1 cellular context compared by ENCODE assay signal in the genomic region with DNA sequence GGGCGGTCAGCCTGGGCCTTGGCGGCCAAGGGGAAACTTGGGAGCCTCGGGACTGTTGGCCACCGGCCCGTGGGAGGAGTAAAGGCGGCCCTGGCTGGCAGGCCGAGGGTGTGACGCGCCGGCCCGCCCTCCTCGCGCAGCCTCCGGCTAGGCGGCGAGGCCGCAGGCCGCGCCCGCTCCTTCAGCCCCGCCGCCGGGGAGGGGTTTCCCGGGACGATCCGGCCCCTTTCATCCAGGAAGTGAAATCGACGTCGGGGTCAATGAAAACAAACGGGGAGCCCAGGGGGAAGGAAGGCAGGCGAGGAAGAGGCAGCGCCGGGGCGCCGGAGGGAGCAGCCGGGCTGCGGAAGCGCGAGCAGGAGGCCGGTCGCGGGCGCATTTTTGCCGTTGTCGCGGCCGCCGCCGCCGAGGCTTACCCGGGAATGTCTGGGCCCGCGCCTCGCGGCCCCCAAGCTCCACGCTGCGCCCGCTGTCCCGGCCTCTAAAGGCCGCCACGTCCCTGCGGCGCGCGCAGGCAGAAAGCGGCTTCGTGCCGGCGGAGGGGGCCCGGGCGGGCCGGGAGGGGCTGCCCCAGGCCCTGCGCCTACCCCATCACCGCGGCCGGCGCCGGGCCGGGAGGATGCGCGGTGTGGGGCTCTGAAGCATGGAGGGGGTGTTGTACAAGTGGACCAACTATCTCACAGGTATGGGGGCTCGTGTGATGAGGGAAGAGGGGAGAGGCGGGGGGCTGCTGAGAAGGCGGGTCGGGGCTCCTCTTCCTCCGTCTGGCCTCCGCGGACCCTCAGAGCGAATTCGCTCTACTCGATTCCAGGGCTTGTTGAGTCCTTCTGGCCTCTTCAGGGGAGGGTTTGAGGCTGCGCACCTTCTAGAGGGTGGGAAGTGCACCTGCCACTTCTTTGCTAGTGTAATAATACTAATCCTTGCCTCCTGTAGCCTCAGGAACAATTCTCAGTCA.
A peak's percentile ranks its signal among the peaks of the same experiment; 100 is the strongest.
TF ChIP-seq lines count a peak whose summit lies in the region.

A gene (plus strand): TSS at position 231 of the 955 bp plus-strand sequence. CDS start 413 bp downstream, at position 644.

TF ChIP-seq in HepG2, 621 proteins besides CTCF, POLR2A, EP300 and RAD21 (continued from another document and continues in another):
- TF ChIP-seq, protein P1, sequence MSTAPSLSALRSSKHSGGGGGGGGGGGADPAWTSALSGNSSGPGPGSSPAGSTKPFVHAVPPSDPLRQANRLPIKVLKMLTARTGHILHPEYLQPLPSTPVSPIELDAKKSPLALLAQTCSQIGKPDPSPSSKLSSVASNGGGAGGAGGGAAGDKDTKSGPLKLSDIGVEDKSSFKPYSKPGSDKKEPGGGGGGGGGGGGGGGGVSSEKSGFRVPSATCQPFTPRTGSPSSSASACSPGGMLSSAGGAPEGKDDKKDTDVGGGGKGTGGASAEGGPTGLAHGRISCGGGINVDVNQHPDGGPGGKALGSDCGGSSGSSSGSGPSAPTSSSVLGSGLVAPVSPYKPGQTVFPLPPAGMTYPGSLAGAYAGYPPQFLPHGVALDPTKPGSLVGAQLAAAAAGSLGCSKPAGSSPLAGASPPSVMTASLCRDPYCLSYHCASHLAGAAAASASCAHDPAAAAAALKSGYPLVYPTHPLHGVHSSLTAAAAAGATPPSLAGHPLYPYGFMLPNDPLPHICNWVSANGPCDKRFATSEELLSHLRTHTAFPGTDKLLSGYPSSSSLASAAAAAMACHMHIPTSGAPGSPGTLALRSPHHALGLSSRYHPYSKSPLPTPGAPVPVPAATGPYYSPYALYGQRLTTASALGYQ (CRISPR knock-in tag; IDR thresholded peaks at IDR 0.05) = peak; percentile 62; the same call in 1 of the 2 replicates
- TF ChIP-seq STAT5B (CRISPR knock-in tag; IDR thresholded peaks at IDR 0.05) = no peak
- no peak for TF ChIP-seq ZNF660 (CRISPR knock-in tag; IDR thresholded peaks at IDR 0.05; ENCODE audit: borderline replicate concordance, low read depth)
- TF ChIP-seq HMGA1 (CRISPR knock-in tag; conservative IDR thresholded peaks at IDR 0.05) = no peak
- peak; percentile 46; the same call in 1 of the 2 replicates for TF ChIP-seq ZNF543 (CRISPR knock-in tag; IDR thresholded peaks at IDR 0.05)
- TF ChIP-seq KLF16 (CRISPR knock-in tag; IDR thresholded peaks at IDR 0.05) = peak in 1 of 2 experiments; percentile 77; a peak in 2 of 4 replicates
- TF ChIP-seq NFIB (CRISPR knock-in tag; IDR thresholded peaks at IDR 0.05; ENCODE audit: borderline replicate concordance) = no peak
- no peak for TF ChIP-seq PAF1 (CRISPR knock-in tag; IDR thresholded peaks at IDR 0.05)
- TF ChIP-seq, protein P2, sequence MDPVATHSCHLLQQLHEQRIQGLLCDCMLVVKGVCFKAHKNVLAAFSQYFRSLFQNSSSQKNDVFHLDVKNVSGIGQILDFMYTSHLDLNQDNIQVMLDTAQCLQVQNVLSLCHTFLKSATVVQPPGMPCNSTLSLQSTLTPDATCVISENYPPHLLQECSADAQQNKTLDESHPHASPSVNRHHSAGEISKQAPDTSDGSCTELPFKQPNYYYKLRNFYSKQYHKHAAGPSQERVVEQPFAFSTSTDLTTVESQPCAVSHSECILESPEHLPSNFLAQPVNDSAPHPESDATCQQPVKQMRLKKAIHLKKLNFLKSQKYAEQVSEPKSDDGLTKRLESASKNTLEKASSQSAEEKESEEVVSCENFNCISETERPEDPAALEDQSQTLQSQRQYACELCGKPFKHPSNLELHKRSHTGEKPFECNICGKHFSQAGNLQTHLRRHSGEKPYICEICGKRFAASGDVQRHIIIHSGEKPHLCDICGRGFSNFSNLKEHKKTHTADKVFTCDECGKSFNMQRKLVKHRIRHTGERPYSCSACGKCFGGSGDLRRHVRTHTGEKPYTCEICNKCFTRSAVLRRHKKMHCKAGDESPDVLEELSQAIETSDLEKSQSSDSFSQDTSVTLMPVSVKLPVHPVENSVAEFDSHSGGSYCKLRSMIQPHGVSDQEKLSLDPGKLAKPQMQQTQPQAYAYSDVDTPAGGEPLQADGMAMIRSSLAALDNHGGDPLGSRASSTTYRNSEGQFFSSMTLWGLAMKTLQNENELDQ (CRISPR knock-in tag; IDR thresholded peaks at IDR 0.05; ENCODE audit: borderline replicate concordance) = no peak
- no peak for TF ChIP-seq FOXK2 (IDR thresholded peaks at IDR 0.05)
- peak; percentile 66 for TF ChIP-seq ELF3 (CRISPR knock-in tag; IDR thresholded peaks at IDR 0.05)
- TF ChIP-seq, protein P3, sequence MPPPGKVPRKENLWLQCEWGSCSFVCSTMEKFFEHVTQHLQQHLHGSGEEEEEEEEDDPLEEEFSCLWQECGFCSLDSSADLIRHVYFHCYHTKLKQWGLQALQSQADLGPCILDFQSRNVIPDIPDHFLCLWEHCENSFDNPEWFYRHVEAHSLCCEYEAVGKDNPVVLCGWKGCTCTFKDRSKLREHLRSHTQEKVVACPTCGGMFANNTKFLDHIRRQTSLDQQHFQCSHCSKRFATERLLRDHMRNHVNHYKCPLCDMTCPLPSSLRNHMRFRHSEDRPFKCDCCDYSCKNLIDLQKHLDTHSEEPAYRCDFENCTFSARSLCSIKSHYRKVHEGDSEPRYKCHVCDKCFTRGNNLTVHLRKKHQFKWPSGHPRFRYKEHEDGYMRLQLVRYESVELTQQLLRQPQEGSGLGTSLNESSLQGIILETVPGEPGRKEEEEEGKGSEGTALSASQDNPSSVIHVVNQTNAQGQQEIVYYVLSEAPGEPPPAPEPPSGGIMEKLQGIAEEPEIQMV (CRISPR knock-in tag; IDR thresholded peaks at IDR 0.05; ENCODE audit: low read depth) = 0 out of 2 replicates have a peak, but pooled peaks have one; percentile 51
- TF ChIP-seq, protein P4, sequence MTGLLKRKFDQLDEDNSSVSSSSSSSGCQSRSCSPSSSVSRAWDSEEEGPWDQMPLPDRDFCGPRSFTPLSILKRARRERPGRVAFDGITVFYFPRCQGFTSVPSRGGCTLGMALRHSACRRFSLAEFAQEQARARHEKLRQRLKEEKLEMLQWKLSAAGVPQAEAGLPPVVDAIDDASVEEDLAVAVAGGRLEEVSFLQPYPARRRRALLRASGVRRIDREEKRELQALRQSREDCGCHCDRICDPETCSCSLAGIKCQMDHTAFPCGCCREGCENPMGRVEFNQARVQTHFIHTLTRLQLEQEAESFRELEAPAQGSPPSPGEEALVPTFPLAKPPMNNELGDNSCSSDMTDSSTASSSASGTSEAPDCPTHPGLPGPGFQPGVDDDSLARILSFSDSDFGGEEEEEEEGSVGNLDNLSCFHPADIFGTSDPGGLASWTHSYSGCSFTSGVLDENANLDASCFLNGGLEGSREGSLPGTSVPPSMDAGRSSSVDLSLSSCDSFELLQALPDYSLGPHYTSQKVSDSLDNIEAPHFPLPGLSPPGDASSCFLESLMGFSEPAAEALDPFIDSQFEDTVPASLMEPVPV (CRISPR knock-in tag; IDR thresholded peaks at IDR 0.05) = 0 out of 2 replicates have a peak, but pooled peaks have one; percentile 38
- no peak for TF ChIP-seq CHD4 (IDR thresholded peaks at IDR 0.05; ENCODE audit: borderline replicate concordance, low read length)
- TF ChIP-seq, protein P5, sequence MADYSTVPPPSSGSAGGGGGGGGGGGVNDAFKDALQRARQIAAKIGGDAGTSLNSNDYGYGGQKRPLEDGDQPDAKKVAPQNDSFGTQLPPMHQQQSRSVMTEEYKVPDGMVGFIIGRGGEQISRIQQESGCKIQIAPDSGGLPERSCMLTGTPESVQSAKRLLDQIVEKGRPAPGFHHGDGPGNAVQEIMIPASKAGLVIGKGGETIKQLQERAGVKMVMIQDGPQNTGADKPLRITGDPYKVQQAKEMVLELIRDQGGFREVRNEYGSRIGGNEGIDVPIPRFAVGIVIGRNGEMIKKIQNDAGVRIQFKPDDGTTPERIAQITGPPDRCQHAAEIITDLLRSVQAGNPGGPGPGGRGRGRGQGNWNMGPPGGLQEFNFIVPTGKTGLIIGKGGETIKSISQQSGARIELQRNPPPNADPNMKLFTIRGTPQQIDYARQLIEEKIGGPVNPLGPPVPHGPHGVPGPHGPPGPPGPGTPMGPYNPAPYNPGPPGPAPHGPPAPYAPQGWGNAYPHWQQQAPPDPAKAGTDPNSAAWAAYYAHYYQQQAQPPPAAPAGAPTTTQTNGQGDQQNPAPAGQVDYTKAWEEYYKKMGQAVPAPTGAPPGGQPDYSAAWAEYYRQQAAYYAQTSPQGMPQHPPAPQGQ (CRISPR knock-in tag; IDR thresholded peaks at IDR 0.05; ENCODE audit: borderline replicate concordance) = no peak
- TF ChIP-seq, protein P6, sequence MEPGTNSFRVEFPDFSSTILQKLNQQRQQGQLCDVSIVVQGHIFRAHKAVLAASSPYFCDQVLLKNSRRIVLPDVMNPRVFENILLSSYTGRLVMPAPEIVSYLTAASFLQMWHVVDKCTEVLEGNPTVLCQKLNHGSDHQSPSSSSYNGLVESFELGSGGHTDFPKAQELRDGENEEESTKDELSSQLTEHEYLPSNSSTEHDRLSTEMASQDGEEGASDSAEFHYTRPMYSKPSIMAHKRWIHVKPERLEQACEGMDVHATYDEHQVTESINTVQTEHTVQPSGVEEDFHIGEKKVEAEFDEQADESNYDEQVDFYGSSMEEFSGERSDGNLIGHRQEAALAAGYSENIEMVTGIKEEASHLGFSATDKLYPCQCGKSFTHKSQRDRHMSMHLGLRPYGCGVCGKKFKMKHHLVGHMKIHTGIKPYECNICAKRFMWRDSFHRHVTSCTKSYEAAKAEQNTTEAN (CRISPR knock-in tag; conservative IDR thresholded peaks at IDR 0.05) = no peak; the same call in 1 of the 2 replicates
- no peak for TF ChIP-seq U2AF2 (IDR thresholded peaks at IDR 0.05; ENCODE audit: low read depth, low read length)
- TF ChIP-seq, protein P7, sequence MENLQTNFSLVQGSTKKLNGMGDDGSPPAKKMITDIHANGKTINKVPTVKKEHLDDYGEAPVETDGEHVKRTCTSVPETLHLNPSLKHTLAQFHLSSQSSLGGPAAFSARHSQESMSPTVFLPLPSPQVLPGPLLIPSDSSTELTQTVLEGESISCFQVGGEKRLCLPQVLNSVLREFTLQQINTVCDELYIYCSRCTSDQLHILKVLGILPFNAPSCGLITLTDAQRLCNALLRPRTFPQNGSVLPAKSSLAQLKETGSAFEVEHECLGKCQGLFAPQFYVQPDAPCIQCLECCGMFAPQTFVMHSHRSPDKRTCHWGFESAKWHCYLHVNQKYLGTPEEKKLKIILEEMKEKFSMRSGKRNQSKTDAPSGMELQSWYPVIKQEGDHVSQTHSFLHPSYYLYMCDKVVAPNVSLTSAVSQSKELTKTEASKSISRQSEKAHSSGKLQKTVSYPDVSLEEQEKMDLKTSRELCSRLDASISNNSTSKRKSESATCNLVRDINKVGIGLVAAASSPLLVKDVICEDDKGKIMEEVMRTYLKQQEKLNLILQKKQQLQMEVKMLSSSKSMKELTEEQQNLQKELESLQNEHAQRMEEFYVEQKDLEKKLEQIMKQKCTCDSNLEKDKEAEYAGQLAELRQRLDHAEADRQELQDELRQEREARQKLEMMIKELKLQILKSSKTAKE (CRISPR knock-in tag; IDR thresholded peaks at IDR 0.05; ENCODE audit: borderline replicate concordance) = 0 out of 2 replicates have a peak, but pooled peaks have one; percentile 54
- no peak for TF ChIP-seq SMC3 (IDR thresholded peaks at IDR 0.05; ENCODE audit: low read length)
- no peak for TF ChIP-seq TEAD2 (CRISPR knock-in tag; IDR thresholded peaks at IDR 0.05)
- no peak for TF ChIP-seq MAFF (IDR thresholded peaks at IDR 0.05; ENCODE audit: low read depth, low read length)
- no peak for TF ChIP-seq ZNF335 (CRISPR knock-in tag; IDR thresholded peaks at IDR 0.05)
- no peak for TF ChIP-seq ZNF337 (CRISPR knock-in tag; IDR thresholded peaks at IDR 0.05; ENCODE audit: borderline replicate concordance, low read depth)
- TF ChIP-seq, protein P8, sequence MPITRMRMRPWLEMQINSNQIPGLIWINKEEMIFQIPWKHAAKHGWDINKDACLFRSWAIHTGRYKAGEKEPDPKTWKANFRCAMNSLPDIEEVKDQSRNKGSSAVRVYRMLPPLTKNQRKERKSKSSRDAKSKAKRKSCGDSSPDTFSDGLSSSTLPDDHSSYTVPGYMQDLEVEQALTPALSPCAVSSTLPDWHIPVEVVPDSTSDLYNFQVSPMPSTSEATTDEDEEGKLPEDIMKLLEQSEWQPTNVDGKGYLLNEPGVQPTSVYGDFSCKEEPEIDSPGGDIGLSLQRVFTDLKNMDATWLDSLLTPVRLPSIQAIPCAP (CRISPR knock-in tag; IDR thresholded peaks at IDR 0.05; ENCODE audit: low read depth) = no peak
- no peak for TF ChIP-seq ATM (IDR thresholded peaks at IDR 0.05; ENCODE audit: borderline replicate concordance)
- no peak for TF ChIP-seq KMT2A (CRISPR knock-in tag; IDR thresholded peaks at IDR 0.05)
- no peak for TF ChIP-seq ZNF138 (CRISPR knock-in tag; IDR thresholded peaks at IDR 0.05; ENCODE audit: low read depth)
- TF ChIP-seq FOXP1 (IDR thresholded peaks at IDR 0.05) = no peak
- no peak for TF ChIP-seq FOXP1 (CRISPR knock-in tag; IDR thresholded peaks at IDR 0.05)
- TF ChIP-seq ZNF451 (CRISPR knock-in tag; IDR thresholded peaks at IDR 0.05) = peak; percentile 74; the same call in 1 of the 2 replicates
- no peak for TF ChIP-seq ZBTB1 (CRISPR knock-in tag; IDR thresholded peaks at IDR 0.05; ENCODE audit: borderline replicate concordance)
- no peak for TF ChIP-seq ZNF879 (CRISPR knock-in tag; IDR thresholded peaks at IDR 0.05)
- TF ChIP-seq CBX1 (IDR thresholded peaks at IDR 0.05; ENCODE audit: low read depth) = no peak
- TF ChIP-seq RFX1 (IDR thresholded peaks at IDR 0.05) = no peak
- no peak for TF ChIP-seq PRMT3 (CRISPR knock-in tag; IDR thresholded peaks at IDR 0.05; ENCODE audit: borderline replicate concordance, low read depth)
- no peak for TF ChIP-seq CBX5 (CRISPR knock-in tag; IDR thresholded peaks at IDR 0.05; ENCODE audit: borderline replicate concordance)
- peak; percentile 71 for TF ChIP-seq ZSCAN31 (CRISPR knock-in tag; IDR thresholded peaks at IDR 0.05; ENCODE audit: low read depth)
- peak; percentile 27; the same call in 1 of the 2 replicates for TF ChIP-seq NFYB (CRISPR knock-in tag; IDR thresholded peaks at IDR 0.05)
- TF ChIP-seq PHF21A (CRISPR knock-in tag; IDR thresholded peaks at IDR 0.05) = peak; percentile 90
- TF ChIP-seq ZNF788 (CRISPR knock-in tag; IDR thresholded peaks at IDR 0.05; ENCODE audit: borderline replicate concordance) = peak; percentile 70; the same call in 1 of the 2 replicates
- TF ChIP-seq, protein P9, sequence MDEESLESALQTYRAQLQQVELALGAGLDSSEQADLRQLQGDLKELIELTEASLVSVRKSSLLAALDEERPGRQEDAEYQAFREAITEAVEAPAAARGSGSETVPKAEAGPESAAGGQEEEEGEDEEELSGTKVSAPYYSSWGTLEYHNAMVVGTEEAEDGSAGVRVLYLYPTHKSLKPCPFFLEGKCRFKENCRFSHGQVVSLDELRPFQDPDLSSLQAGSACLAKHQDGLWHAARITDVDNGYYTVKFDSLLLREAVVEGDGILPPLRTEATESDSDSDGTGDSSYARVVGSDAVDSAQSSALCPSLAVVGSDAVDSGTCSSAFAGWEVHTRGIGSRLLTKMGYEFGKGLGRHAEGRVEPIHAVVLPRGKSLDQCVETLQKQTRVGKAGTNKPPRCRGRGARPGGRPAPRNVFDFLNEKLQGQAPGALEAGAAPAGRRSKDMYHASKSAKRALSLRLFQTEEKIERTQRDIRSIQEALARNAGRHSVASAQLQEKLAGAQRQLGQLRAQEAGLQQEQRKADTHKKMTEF (CRISPR knock-in tag; IDR thresholded peaks at IDR 0.05) = peak; percentile 79
- TF ChIP-seq ZFX (CRISPR knock-in tag; IDR thresholded peaks at IDR 0.05; ENCODE audit: low read depth) = peak; percentile 96
- no peak for TF ChIP-seq TBL1XR1 (IDR thresholded peaks at IDR 0.05; ENCODE audit: borderline replicate concordance, low read length, partially characterized antibody)
- TF ChIP-seq ZNF10 (CRISPR knock-in tag; IDR thresholded peaks at IDR 0.05; ENCODE audit: borderline replicate concordance, low read depth) = no peak
- TF ChIP-seq CBFB (CRISPR knock-in tag; IDR thresholded peaks at IDR 0.05) = no peak; the same call in 1 of the 2 replicates
